Comparison of ENCODE assay signal across 8 cellular contexts in the genomic region with DNA sequence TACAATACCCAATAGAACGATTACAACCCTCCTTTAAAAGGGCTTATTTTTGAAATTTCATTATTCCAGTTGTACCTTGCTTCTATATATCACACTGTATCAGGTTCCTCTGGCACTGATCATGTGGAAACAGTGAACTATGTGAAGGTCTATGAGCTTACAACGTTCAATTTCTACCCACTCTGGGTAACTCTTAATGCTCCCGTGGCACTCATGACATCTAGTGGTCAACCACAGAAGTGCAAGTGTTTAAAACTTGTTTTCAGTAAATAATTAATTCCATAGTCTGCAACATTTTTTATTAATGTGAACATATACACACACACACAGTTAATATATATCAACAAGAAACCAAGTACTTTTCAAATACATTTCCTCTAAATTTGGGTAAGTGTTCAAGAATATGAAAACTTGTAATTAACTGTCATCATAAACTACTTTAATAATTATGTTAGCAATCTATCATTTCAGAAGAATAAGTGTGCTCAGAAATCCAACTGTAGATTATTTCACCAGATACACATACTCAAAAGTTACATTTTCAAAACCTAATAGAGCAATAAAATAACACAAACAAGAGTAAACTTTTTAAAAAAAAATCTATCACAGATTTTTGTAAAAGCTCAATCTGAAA.
DNase-seq lines count a peak whose midpoint lies in the region; ATAC-seq and TF ChIP-seq lines count a peak whose summit lies in the region.

No MANE protein-coding gene starts in this region.

- H3F3A ChIP-seq in OCI-LY1 (ENCODE audit: insufficient read depth, low read length), result no peaks in the 10 kb centered on the region

- H3K79me2 ChIP-seq in OCI-LY1 (ENCODE audit: insufficient read depth, low read length), result no peaks in the 10 kb centered on the region

- no peak overlapping the region for H3K4me3 ChIP-seq in A673 (ENCODE audit: low read depth, low read length, poor library complexity, severe bottlenecking)
- no peak overlapping the region for H3K4me3 ChIP-seq in GM12864 (ENCODE audit: low read depth, low read length)
- no peak overlapping the region for H3K4me3 ChIP-seq in OCI-LY1 (ENCODE audit: low read depth, low read length, poor library complexity, severe bottlenecking)
- no peak overlapping the region for H3K4me3 ChIP-seq in right atrium auricular region
- H3K4me3 ChIP-seq in gastrocnemius medialis, result no peak overlapping the region

- no peak overlapping the region for H3K9ac ChIP-seq in OCI-LY1 (ENCODE audit: low read length)

- no peaks in the 10 kb centered on the region for H3K9me2 ChIP-seq in OCI-LY1 (ENCODE audit: low read depth, low read length)

- no TSS peak for BruUV-seq in A673 (replicated peaks; lab: Mats Ljungman, UMichigan)

- H3K27ac ChIP-seq in A673 (ENCODE audit: low read depth, low read length, poor library complexity, severe bottlenecking), result no peak overlapping the region
- H3K27ac ChIP-seq in OCI-LY1 (ENCODE audit: low read depth, low read length, poor library complexity, severe bottlenecking), result no peak overlapping the region
- no peak overlapping the region for H3K27ac ChIP-seq in right atrium auricular region
- no peak overlapping the region for H3K27ac ChIP-seq in gastrocnemius medialis

- no peaks in the 10 kb centered on the region for H3K4me1 ChIP-seq in A673 (ENCODE audit: insufficient read depth, low read length, poor library complexity, severe bottlenecking)
- H3K4me1 ChIP-seq in OCI-LY1 (ENCODE audit: insufficient read depth, low read length, severe bottlenecking), result no peaks in the 10 kb centered on the region
- H3K4me1 ChIP-seq in right atrium auricular region, result no peaks in the 10 kb centered on the region
- no peaks in the 10 kb centered on the region for H3K4me1 ChIP-seq in gastrocnemius medialis

- H3K27me3 ChIP-seq in A673 (replicated peaks; ENCODE audit: insufficient read depth, low read depth, low read length, poor library complexity) (peaks cover 6% of the 10 kb centered on the region), OCI-LY1 (ENCODE audit: insufficient read depth, low read length) (no peaks in the 10 kb centered on the region), right atrium auricular region (no peaks in the 10 kb centered on the region), gastrocnemius medialis (no peaks in the 10 kb centered on the region)

- H2AFZ ChIP-seq in OCI-LY1 (ENCODE audit: low read length), result no peak overlapping the region

- no peaks in the 10 kb centered on the region for H4K20me1 ChIP-seq in OCI-LY1 (ENCODE audit: insufficient read depth, low read length)

- POLR2A ChIA-PET in A673 (lab: Charles Lee; ENCODE audit: low non-redundant PET), result no interaction called here

- no peak overlapping the region for H3K4me2 ChIP-seq in OCI-LY1 (ENCODE audit: low read length)

- no peaks in the 10 kb centered on the region for H3K36me3 ChIP-seq in A673 (ENCODE audit: insufficient read depth, low read length, poor library complexity, severe bottlenecking)
- H3K36me3 ChIP-seq in OCI-LY1 (ENCODE audit: insufficient read depth, low read length), result no peaks in the 10 kb centered on the region
- no peaks in the 10 kb centered on the region for H3K36me3 ChIP-seq in right atrium auricular region
- H3K36me3 ChIP-seq in gastrocnemius medialis, result no peaks in the 10 kb centered on the region

- TF ChIP-seq CTCF in A673 (conservative IDR thresholded peaks at IDR 0.05; ENCODE audit: low read depth, low read length) (peak; percentile 90), GM12864 (IDR thresholded peaks at IDR 0.05; ENCODE audit: low read depth, low read length, missing control alignments) (peak; percentile 77), OCI-LY1 (IDR thresholded peaks at IDR 0.05; ENCODE audit: low read length) (peak; percentile 84), right atrium auricular region (IDR thresholded peaks at IDR 0.05) (peak; percentile 87 to 94), gastrocnemius medialis (IDR thresholded peaks at IDR 0.05 in 4 of 5, conservative IDR thresholded peaks at IDR 0.05 in 1 of 5) (peak; percentile 74 to 95 (median 85))

- in situ Hi-C loops in gastrocnemius medialis (cut with MboI; ENCODE audit: low sequenced_read_pairs in 4 of 4), result loop anchor here in 2 of 4 donors (10.0 to 25.0 kb wide), 2 partner anchors 680 to 687 kb away; no protein-coding TSS in a partner anchor

- DNase-seq in A673 (ENCODE audit: low spot score) (peak; percentile 66), GM12864 (ENCODE audit: low read depth) (peak; percentile 8), amniotic stem cell (lab: John Stamatoyannopoulos, UW) (peak; percentile 39), right atrium auricular region (ENCODE audit: low spot score) (no peak), gastrocnemius medialis (no peak), occipital lobe (lab: John Stamatoyannopoulos, UW) (no peak)

- CTCF ChIA-PET in A673 (lab: Charles Lee), result interaction anchor here (0.5 to 1.2 kb wide), 6 partner anchors 24 to 872 kb away, joined by 3 to 8 read pairs (median 3); no protein-coding TSS in a partner anchor

- TF ChIP-seq POLR2A in gastrocnemius medialis (IDR thresholded peaks at IDR 0.05), result no peak

- H3K9me3 ChIP-seq in A673 (ENCODE audit: low read depth, low read length, poor library complexity, severe bottlenecking) (no peaks in the 10 kb centered on the region), OCI-LY1 (ENCODE audit: low read length) (no peaks in the 10 kb centered on the region), right atrium auricular region (no peaks in the 10 kb centered on the region), gastrocnemius medialis (no peaks in the 10 kb centered on the region)

- intact Hi-C loops in A673 (cut with micrococcal nuclease; ENCODE audit: unreplicated experiment), result loop anchor here (2.0 to 5.0 kb wide), 4 partner anchors 499 to 870 kb away; no protein-coding TSS in a partner anchor
- intact Hi-C loops in gastrocnemius medialis (cut with DNase I; ENCODE audit: low total_unique reads), result loop anchor here (1.0 to 10.0 kb wide), 3 partner anchors 500 to 795 kb away; no protein-coding TSS in a partner anchor

- peak; percentile 66 for ATAC-seq in HG03342 (IDR thresholded peaks at IDR 0.05; ENCODE audit: unreplicated experiment)
- ATAC-seq in gastrocnemius medialis, result peak; percentile 62 to 85

Comparison
In these comparisons a context has a peak if more than half of its experiments do, and no peak if none do; other contexts are left out.
1. DNase-seq: peak in A673 (single experiment), GM12864 (single experiment) and amniotic stem cell (single experiment); none in right atrium auricular region (single experiment), gastrocnemius medialis (0 of 2) and occipital lobe (single experiment).
2. Peak in every context shown above with its lines, with median percentiles within 50 percentile points of each other: CTCF ChIP-seq.